15 cellular contexts compared by ENCODE assay signal in the genomic region with DNA sequence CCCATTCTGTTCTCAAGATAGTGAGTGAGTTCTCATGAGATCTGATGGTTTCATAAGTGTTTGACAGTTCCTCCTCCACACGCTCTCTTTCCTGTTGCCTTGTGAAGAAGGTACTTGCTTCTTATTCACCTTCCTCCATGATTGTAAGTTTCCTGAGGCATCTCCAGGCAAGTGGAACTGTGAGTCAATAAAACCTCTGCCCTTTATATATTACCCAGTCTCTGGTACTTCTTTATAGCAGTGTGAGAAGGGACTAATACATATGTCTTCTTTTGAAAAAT. TPM values are rescaled to one million over a fixed set of nuclear protein-coding genes. Genes with fewer than 3 reads are reported as not detected.
"Had no signal": no experiment of that assay in that cellular context is flagged by ENCODE, and none has a peak within 500 bp of the region (broad histone marks: within the 10 kb centered on the region; RNA-seq: fewer than 3 reads in every experiment).

No MANE protein-coding gene starts in this region.

- H3K36me3 Mint-ChIP-seq: activated naive CD8-positive, alpha-beta T cell treated with anti-CD3 and anti-CD28 coated beads, Interleukin-2, amount 10 ng/mL, durations not matched to agents 7 days and 5 days; memory B cell; natural killer cell had no signal

- ATAC-seq: gastrocnemius medialis, left lung had no signal

- H3K27ac Mint-ChIP-seq: activated CD4-positive, alpha-beta memory T cell treated with anti-CD3 and anti-CD28 coated beads for 36 hours; activated naive CD8-positive, alpha-beta T cell treated with anti-CD3 and anti-CD28 coated beads, Interleukin-2, amount 10 ng/mL, durations not matched to agents 7 days and 5 days; activated T-helper 1 cell treated with anti-CD3 and anti-CD28 coated beads, Interleukin-12 subunit alpha, Interleukin-12 subunit beta, Interleukin-2, Interleukin-4 antibody, amounts not matched to agents 30 ng/mL and 10 ng/mL and 1 ng/mL, durations not matched to agents 14 hours and 24 hours and 36 hours; memory B cell; natural killer cell had no signal

- H3K4me3 Mint-ChIP-seq: activated CD4-positive, alpha-beta memory T cell treated with anti-CD3 and anti-CD28 coated beads for 36 hours; activated naive CD8-positive, alpha-beta T cell treated with anti-CD3 and anti-CD28 coated beads, Interleukin-2, amount 10 ng/mL, durations not matched to agents 7 days and 5 days; activated T-helper 1 cell treated with anti-CD3 and anti-CD28 coated beads, Interleukin-12 subunit alpha, Interleukin-12 subunit beta, Interleukin-2, Interleukin-4 antibody, amounts not matched to agents 30 ng/mL and 10 ng/mL and 1 ng/mL, durations not matched to agents 14 hours and 24 hours and 36 hours; memory B cell; natural killer cell had no signal

- H3K4me1 Mint-ChIP-seq: activated naive CD8-positive, alpha-beta T cell treated with anti-CD3 and anti-CD28 coated beads, Interleukin-2, amount 10 ng/mL, durations not matched to agents 7 days and 5 days had no signal

- H3K9me3 Mint-ChIP-seq: activated T-helper 1 cell treated with anti-CD3 and anti-CD28 coated beads, Interleukin-12 subunit alpha, Interleukin-12 subunit beta, Interleukin-2, Interleukin-4 antibody, amounts not matched to agents 30 ng/mL and 10 ng/mL and 1 ng/mL, durations not matched to agents 14 hours and 24 hours and 36 hours; memory B cell; natural killer cell had no signal

- DNase-seq: activated CD8-positive, alpha-beta memory T cell treated with anti-CD3 and anti-CD28 coated beads, Interleukin-2, amount 50 U/mL, for 4 hours; activated naive CD8-positive, alpha-beta T cell treated with anti-CD3 and anti-CD28 coated beads, Interleukin-2, amount 10 ng/mL, durations not matched to agents 7 days and 5 days; aorta; gastrocnemius medialis; left lung; natural killer cell; posterior cingulate gyrus; tibial artery had no signal

- H3K27me3 Mint-ChIP-seq: activated CD4-positive, alpha-beta memory T cell treated with anti-CD3 and anti-CD28 coated beads for 36 hours; activated naive CD8-positive, alpha-beta T cell treated with anti-CD3 and anti-CD28 coated beads, Interleukin-2, amount 10 ng/mL, durations not matched to agents 7 days and 5 days; memory B cell had no signal

RNA-seq across cellular contexts. Expression of gene CFAP299, which starts 58.4 kb away (rescaled TPM):
- total RNA-seq: activated CD4-positive, alpha-beta memory T cell treated with anti-CD3 and anti-CD28 coated beads for 36 hours; activated naive CD8-positive, alpha-beta T cell treated with anti-CD3 and anti-CD28 coated beads, Interleukin-2, amount 10 ng/mL, durations not matched to agents 7 days and 5 days; activated T-helper 1 cell treated with anti-CD3 and anti-CD28 coated beads, Interleukin-12 subunit alpha, Interleukin-12 subunit beta, Interleukin-2, Interleukin-4 antibody, amounts not matched to agents 30 ng/mL and 10 ng/mL and 1 ng/mL, durations not matched to agents 14 hours and 24 hours and 36 hours; aorta; endothelial cell of umbilical vein; gastrocnemius medialis; mucosa of gallbladder; natural killer cell; right atrium auricular region; vagina had no signal
